19 cellular contexts compared by ENCODE assay signal in genomic region chr2:33274524-33274923, GRCh38.
A peak's percentile ranks its signal among the peaks of the same experiment; 100 is the strongest.
DNase-seq lines count a peak whose midpoint lies in the region; ATAC-seq, FAIRE-seq and TF ChIP-seq lines count a peak whose summit lies in the region.
"Had no signal": no experiment of that assay in that cellular context is flagged by ENCODE, and none has a peak within 500 bp of the region (broad histone marks: within the 10 kb centered on the region; RNA-seq: fewer than 3 reads in every experiment).

No MANE protein-coding gene starts in this region.

- H3K36me3 ChIP-seq in HepG2 (replicated peaks in 1 of 2; ENCODE audit: control insufficient read depth in 1 of 2, insufficient read depth in 2 of 2, low read length in 2 of 2) (no peaks in the 10 kb centered on the region), right lobe of liver (no peaks in the 10 kb centered on the region), ascending aorta (peaks cover 26 to 44% of the 10 kb centered on the region in 2 donors), gastroesophageal sphincter (peaks cover 0 to 12% of the 10 kb centered on the region in 2 donors), aorta (ENCODE audit: control insufficient read depth in 1 of 2, insufficient read depth in 2 of 2, low read length in 1 of 2) (peaks cover 4% of the 10 kb centered on the region in 2 donors)

- H3K27me3 Mint-ChIP-seq in type B pancreatic cell: no peaks in the 10 kb centered on the region

- peaks cover 30% of the 10 kb centered on the region for H3K36me3 Mint-ChIP-seq in type B pancreatic cell

- BruUV-seq in HepG2 (replicated peaks; lab: Mats Ljungman, UMichigan): no TSS peak

- TF ChIP-seq EP300 in HepG2 (IDR thresholded peaks at IDR 0.05; ENCODE audit: low read depth in 2 of 2, low read length in 2 of 2) (no peak), HepG2 (CRISPR knock-in tag; IDR thresholded peaks at IDR 0.05; ENCODE audit: borderline replicate concordance) (no peak), gastroesophageal sphincter (IDR thresholded peaks at IDR 0.05) (no peak)

- no peak for FAIRE-seq in HepG2 (lab: Jason Lieb, UNC)
- FAIRE-seq: H54 had no signal

- 64% methylated on average over 5 of the region's 5 CpGs for WGBS in HepG2 (ENCODE audit: low lambda C conversion rate)
- WGBS in right lobe of liver (ENCODE audit: insufficient coverage, low coverage, low lambda C conversion rate, missing lambda C conversion rate): 94% methylated on average over 5 of the region's 5 CpGs
- WGBS in gastroesophageal sphincter (ENCODE audit: low coverage in 1 of 2), 2 donors: 92 to 94% methylated on average over 4 to 5 of the region's 5 CpGs
- WGBS in aorta, 2 donors: 81 to 84% methylated on average over 5 of the region's 5 CpGs

- no peak overlapping the region for H3K9ac ChIP-seq in HepG2 (ENCODE audit: insufficient read depth, low read depth, low read length)

- no peaks in the 10 kb centered on the region for H4K20me1 ChIP-seq in HepG2 (ENCODE audit: insufficient read depth, low read length)

- H3K27me3 ChIP-seq in HepG2 (ENCODE audit: control insufficient read depth in 1 of 2, insufficient read depth in 2 of 2, low read length in 2 of 2): 0 out of 5 replicates have a peak, but pooled peaks cover 0 to 5% of the 10 kb centered on the region in 2 experiments
- no peaks in the 10 kb centered on the region for H3K27me3 ChIP-seq in right lobe of liver
- H3K27me3 ChIP-seq in ascending aorta: no peaks in the 10 kb centered on the region
- no peaks in the 10 kb centered on the region for H3K27me3 ChIP-seq in gastroesophageal sphincter
- H3K27me3 ChIP-seq in aorta (ENCODE audit: control insufficient read depth in 1 of 2, insufficient read depth in 2 of 2, low read length in 1 of 2): no peaks in the 10 kb centered on the region

- in situ Hi-C loops in HepG2 (cut with HindIII; ENCODE audit: extremely low pct_ligation_motif_present, low pct_unique_long_range_greater_than_20kb): no loop called here

- H3K4me3 ChIP-seq in HepG2 (replicated peaks in 1 of 3; ENCODE audit: insufficient read depth in 1 of 3, low read depth in 2 of 3, low read length in 3 of 3) (no peak overlapping the region), right lobe of liver (no peak overlapping the region), ascending aorta (no peak overlapping the region), gastroesophageal sphincter (no peak overlapping the region), aorta (ENCODE audit: low read length in 2 of 2) (no peak overlapping the region)
- H3K4me3 ChIP-seq: SK-N-MC had no signal

- TF ChIP-seq RAD21 in HepG2 (CRISPR knock-in tag; IDR thresholded peaks at IDR 0.05): no peak

- H3K4me1 Mint-ChIP-seq in type B pancreatic cell (ENCODE audit: unreplicated experiment): peaks cover 17% of the 10 kb centered on the region

- TF ChIP-seq CTCF in HepG2 (CRISPR knock-in tag; IDR thresholded peaks at IDR 0.05) (no peak), right lobe of liver (IDR thresholded peaks at IDR 0.05) (no peak), ascending aorta (IDR thresholded peaks at IDR 0.05) (no peak), gastroesophageal sphincter (IDR thresholded peaks at IDR 0.05) (no peak), type B pancreatic cell (conservative IDR thresholded peaks at IDR 0.05) (no peak)

- POLR2A ChIA-PET in HepG2 (lab: Yijun Ruan, JAX): no interaction called here

- no peak for TF ChIP-seq POLR2A in HepG2 (IDR thresholded peaks at IDR 0.05; ENCODE audit: insufficient read depth in 1 of 2, low read depth in 2 of 2, low read length in 2 of 2)
- no peak for TF ChIP-seq POLR2A in right lobe of liver (IDR thresholded peaks at IDR 0.05)
- no peak for TF ChIP-seq POLR2A in gastroesophageal sphincter (IDR thresholded peaks at IDR 0.05)

- no peaks in the 10 kb centered on the region for H3K9me3 Mint-ChIP-seq in type B pancreatic cell

- ATAC-seq in HepG2: no peak
- ATAC-seq in right lobe of liver: no peak
- no peak for ATAC-seq in gastroesophageal sphincter
- no peak for ATAC-seq in aorta (ENCODE audit: low FRiP score)
- no peak for ATAC-seq in HG03108 (IDR thresholded peaks at IDR 0.05; ENCODE audit: unreplicated experiment)
- ATAC-seq: Right ventricle myocardium inferior had no signal

- no peaks in the 10 kb centered on the region for H3K9me3 ChIP-seq in HepG2 (ENCODE audit: low read length)
- H3K9me3 ChIP-seq in right lobe of liver: no peaks in the 10 kb centered on the region
- no peaks in the 10 kb centered on the region for H3K9me3 ChIP-seq in ascending aorta
- no peaks in the 10 kb centered on the region for H3K9me3 ChIP-seq in gastroesophageal sphincter
- no peaks in the 10 kb centered on the region for H3K9me3 ChIP-seq in aorta (ENCODE audit: control insufficient read depth, low read length)

- peak overlapping the region; percentile 5 for H2AFZ ChIP-seq in HepG2 (ENCODE audit: low read length)

- H3K27ac ChIP-seq in HepG2 (ENCODE audit: extremely low read length, insufficient read depth, low read length): no peak overlapping the region
- no peak overlapping the region for H3K27ac ChIP-seq in right lobe of liver
- peak overlapping the region; percentile 93 for H3K27ac ChIP-seq in ascending aorta
- H3K27ac ChIP-seq in gastroesophageal sphincter: peak overlapping the region; percentile 87 to 96 (median 90)
- peak overlapping the region; percentile 78 to 82 for H3K27ac ChIP-seq in aorta (ENCODE audit: low read depth in 1 of 2, low read length in 2 of 2)
- H3K27ac ChIP-seq: C4-2B, SK-N-MC had no signal

- H3K4me1 ChIP-seq in HepG2 (ENCODE audit: insufficient read depth, low read length) (peaks cover 12% of the 10 kb centered on the region), right lobe of liver (no peaks in the 10 kb centered on the region), ascending aorta (peaks cover 0 to 34% of the 10 kb centered on the region in 2 donors), gastroesophageal sphincter (peaks cover 19 to 58% (median 20%) of the 10 kb centered on the region in 3 donors), aorta (ENCODE audit: control insufficient read depth in 1 of 2, insufficient read depth in 2 of 2, low read length in 2 of 2) (peaks cover 2 to 3% of the 10 kb centered on the region in 2 donors)

- intact Hi-C loops in HepG2 (cut with micrococcal nuclease; ENCODE audit: unreplicated experiment): loop anchor here (5.0 kb wide), 1 partner anchor 242 kb away; no protein-coding TSS in a partner anchor
- intact Hi-C loops in right lobe of liver (cut with DNase I): no loop called here
- intact Hi-C loops in ascending aorta (cut with DNase I): loop anchor here (5.0 to 10.0 kb wide), 4 partner anchors 42 to 500 kb away; no protein-coding TSS in a partner anchor
- intact Hi-C loops in aorta (cut with DNase I): loop anchor here (10.0 kb wide), 3 partner anchors 210 to 310 kb away; no protein-coding TSS in a partner anchor

- CTCF ChIA-PET in HepG2 (lab: Yijun Ruan, JAX; ENCODE audit: low intra/inter-chr PET ratio, low total read pairs): no interaction called here

- H3K27ac Mint-ChIP-seq in type B pancreatic cell: no peak overlapping the region

- H3K4me2 ChIP-seq in HepG2 (ENCODE audit: low read depth, low read length): no peak overlapping the region

- no peaks in the 10 kb centered on the region for H3K79me2 ChIP-seq in HepG2 (ENCODE audit: insufficient read depth, low read length)

- H3K4me3 Mint-ChIP-seq in type B pancreatic cell: no peak overlapping the region

- no peak for DNase-seq in HepG2 (ENCODE audit: low spot score)
- DNase-seq in right lobe of liver: no peak
- DNase-seq in ascending aorta (ENCODE audit: low spot score in 2 of 2): no peak
- no peak for DNase-seq in aorta
- DNase-seq in type B pancreatic cell (ENCODE audit: extremely low spot score, unreplicated experiment): no peak
- no peak for DNase-seq in HuH-7 (ENCODE audit: low spot score)
- DNase-seq: DMS 273 treated with DMSO at 0.1 percent for 48 hours, EL, NCI-H1048, NCI-H146, NCI-H2081, NCI-H510A treated with DMSO at 0.1 percent for 48 hours, NCI-H82 had no signal

TF ChIP-seq in HepG2, 621 proteins besides CTCF, POLR2A, EP300 and RAD21 (continues in another document):
- TF ChIP-seq, protein P1, sequence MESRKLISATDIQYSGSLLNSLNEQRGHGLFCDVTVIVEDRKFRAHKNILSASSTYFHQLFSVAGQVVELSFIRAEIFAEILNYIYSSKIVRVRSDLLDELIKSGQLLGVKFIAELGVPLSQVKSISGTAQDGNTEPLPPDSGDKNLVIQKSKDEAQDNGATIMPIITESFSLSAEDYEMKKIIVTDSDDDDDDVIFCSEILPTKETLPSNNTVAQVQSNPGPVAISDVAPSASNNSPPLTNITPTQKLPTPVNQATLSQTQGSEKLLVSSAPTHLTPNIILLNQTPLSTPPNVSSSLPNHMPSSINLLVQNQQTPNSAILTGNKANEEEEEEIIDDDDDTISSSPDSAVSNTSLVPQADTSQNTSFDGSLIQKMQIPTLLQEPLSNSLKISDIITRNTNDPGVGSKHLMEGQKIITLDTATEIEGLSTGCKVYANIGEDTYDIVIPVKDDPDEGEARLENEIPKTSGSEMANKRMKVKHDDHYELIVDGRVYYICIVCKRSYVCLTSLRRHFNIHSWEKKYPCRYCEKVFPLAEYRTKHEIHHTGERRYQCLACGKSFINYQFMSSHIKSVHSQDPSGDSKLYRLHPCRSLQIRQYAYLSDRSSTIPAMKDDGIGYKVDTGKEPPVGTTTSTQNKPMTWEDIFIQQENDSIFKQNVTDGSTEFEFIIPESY (CRISPR knock-in tag; IDR thresholded peaks at IDR 0.05): no peak
- TF ChIP-seq ZNF558 (CRISPR knock-in tag; IDR thresholded peaks at IDR 0.05; ENCODE audit: borderline replicate concordance) (no peak), HHEX (CRISPR knock-in tag; IDR thresholded peaks at IDR 0.05) (no peak), ZBTB26 (CRISPR knock-in tag; IDR thresholded peaks at IDR 0.05; ENCODE audit: borderline replicate concordance) (no peak)
- TF ChIP-seq, protein P2, sequence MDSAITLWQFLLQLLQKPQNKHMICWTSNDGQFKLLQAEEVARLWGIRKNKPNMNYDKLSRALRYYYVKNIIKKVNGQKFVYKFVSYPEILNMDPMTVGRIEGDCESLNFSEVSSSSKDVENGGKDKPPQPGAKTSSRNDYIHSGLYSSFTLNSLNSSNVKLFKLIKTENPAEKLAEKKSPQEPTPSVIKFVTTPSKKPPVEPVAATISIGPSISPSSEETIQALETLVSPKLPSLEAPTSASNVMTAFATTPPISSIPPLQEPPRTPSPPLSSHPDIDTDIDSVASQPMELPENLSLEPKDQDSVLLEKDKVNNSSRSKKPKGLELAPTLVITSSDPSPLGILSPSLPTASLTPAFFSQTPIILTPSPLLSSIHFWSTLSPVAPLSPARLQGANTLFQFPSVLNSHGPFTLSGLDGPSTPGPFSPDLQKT (CRISPR knock-in tag; IDR thresholded peaks at IDR 0.05; ENCODE audit: borderline replicate concordance): no peak

Comparison
In these comparisons a context has a peak if more than half of its experiments do, and no peak if none do; other contexts are left out.
1. intact Hi-C loops: an anchor here in HepG2 (5.0 kb wide), ascending aorta (5.0 to 10.0 kb wide) and aorta (10.0 kb wide); none called in right lobe of liver.
2. H3K27ac ChIP-seq: peak in ascending aorta (2 of 2), gastroesophageal sphincter (4 of 4) and aorta (2 of 2); none in HepG2 (single experiment) and right lobe of liver (0 of 3).